ENCODE assay signal across 18 cellular contexts in genomic region chr15:62684143-62684808, GRCh38.
"Had no signal": no experiment of that assay in that cellular context is flagged by ENCODE, and none has a peak within 500 bp of the region (broad histone marks: within the 10 kb centered on the region; RNA-seq: fewer than 3 reads in every experiment).

No MANE protein-coding gene starts in this region.

- H3K36me3 Mint-ChIP-seq: activated naive CD4-positive, alpha-beta T cell treated with anti-CD3 and anti-CD28 coated beads, Interleukin-2, amount 50 U/mL, for 24 hours; stimulated activated memory B cell treated with anti-CD40 and anti-IgM and Interleukin-4, amounts not matched to agents 10 μg/mL and 1 μg/mL and 100 μg/mL, for 72 hours had no signal

- H3K9me3 ChIP-seq: esophagus squamous epithelium, sigmoid colon, upper lobe of right lung had no signal

- H3K9me3 Mint-ChIP-seq: activated naive CD4-positive, alpha-beta T cell treated with anti-CD3 and anti-CD28 coated beads, Interleukin-2, amount 50 U/mL, for 24 hours had no signal

- H3K4me3 ChIP-seq: esophagus squamous epithelium, lung, sigmoid colon, spleen, upper lobe of right lung had no signal

- DNase-seq: activated CD4-positive, alpha-beta T cell treated with anti-CD3 and anti-CD28 coated beads for 36 hours; activated CD4-positive, alpha-beta T cell treated with anti-CD3 and anti-CD28 coated beads, Interleukin-2, amount 50 U/mL, for 48 hours; activated gamma-delta T cell; effector CD8-positive, alpha-beta T cell; esophagus squamous epithelium; hippocampal formation; left colon; midbrain; sigmoid colon; spleen; stimulated activated CD4-positive, alpha-beta T cell treated with anti-CD3 and anti-CD28 coated beads, Interleukin-4, amount 100 ng/mL, for 4 hours; T-helper 2 cell; upper lobe of right lung had no signal

- H3K4me3 Mint-ChIP-seq: activated CD4-positive, alpha-beta T cell treated with anti-CD3 and anti-CD28 coated beads for 36 hours; activated naive CD4-positive, alpha-beta T cell treated with anti-CD3 and anti-CD28 coated beads, Interleukin-2, amount 50 U/mL, for 24 hours; dendritic cell treated with granulocyte-macrophage colony-stimulating factor and Interleukin-4, amounts not matched to agents 40 ng/mL and 50 ng/mL, for 4 days; stimulated activated memory B cell treated with anti-CD40 and anti-IgM and Interleukin-4, amounts not matched to agents 10 μg/mL and 1 μg/mL and 100 μg/mL, for 72 hours; WTC11 had no signal

- H3K4me1 ChIP-seq: esophagus squamous epithelium, sigmoid colon, spleen, upper lobe of right lung had no signal

- H3K36me3 ChIP-seq: esophagus squamous epithelium, spleen, upper lobe of right lung had no signal

- ATAC-seq: activated CD4-positive, alpha-beta T cell treated with anti-CD3 and anti-CD28 coated beads for 36 hours; left colon; stimulated activated memory B cell treated with anti-CD40 and anti-IgM and Interleukin-4, amounts not matched to agents 10 μg/mL and 1 μg/mL and 100 μg/mL, for 72 hours; upper lobe of right lung; WTC11 had no signal

- H3K27me3 ChIP-seq: esophagus squamous epithelium, sigmoid colon, spleen, upper lobe of right lung had no signal

- H3K4me1 Mint-ChIP-seq: activated CD4-positive, alpha-beta T cell treated with anti-CD3 and anti-CD28 coated beads for 36 hours; activated naive CD4-positive, alpha-beta T cell treated with anti-CD3 and anti-CD28 coated beads, Interleukin-2, amount 50 U/mL, for 24 hours; stimulated activated memory B cell treated with anti-CD40 and anti-IgM and Interleukin-4, amounts not matched to agents 10 μg/mL and 1 μg/mL and 100 μg/mL, for 72 hours had no signal

- H3K27ac Mint-ChIP-seq: activated CD4-positive, alpha-beta T cell treated with anti-CD3 and anti-CD28 coated beads for 36 hours; activated naive CD4-positive, alpha-beta T cell treated with anti-CD3 and anti-CD28 coated beads, Interleukin-2, amount 50 U/mL, for 24 hours; dendritic cell treated with granulocyte-macrophage colony-stimulating factor and Interleukin-4, amounts not matched to agents 40 ng/mL and 50 ng/mL, for 4 days; stimulated activated memory B cell treated with anti-CD40 and anti-IgM and Interleukin-4, amounts not matched to agents 10 μg/mL and 1 μg/mL and 100 μg/mL, for 72 hours had no signal

- H3K27ac ChIP-seq: esophagus squamous epithelium, sigmoid colon, spleen, upper lobe of right lung had no signal

- H3K27me3 Mint-ChIP-seq: dendritic cell treated with granulocyte-macrophage colony-stimulating factor and Interleukin-4, amounts not matched to agents 40 ng/mL and 50 ng/mL, for 4 days; stimulated activated memory B cell treated with anti-CD40 and anti-IgM and Interleukin-4, amounts not matched to agents 10 μg/mL and 1 μg/mL and 100 μg/mL, for 72 hours had no signal
